Comparison of ENCODE assay signal across 8 cellular contexts in the genomic region with DNA sequence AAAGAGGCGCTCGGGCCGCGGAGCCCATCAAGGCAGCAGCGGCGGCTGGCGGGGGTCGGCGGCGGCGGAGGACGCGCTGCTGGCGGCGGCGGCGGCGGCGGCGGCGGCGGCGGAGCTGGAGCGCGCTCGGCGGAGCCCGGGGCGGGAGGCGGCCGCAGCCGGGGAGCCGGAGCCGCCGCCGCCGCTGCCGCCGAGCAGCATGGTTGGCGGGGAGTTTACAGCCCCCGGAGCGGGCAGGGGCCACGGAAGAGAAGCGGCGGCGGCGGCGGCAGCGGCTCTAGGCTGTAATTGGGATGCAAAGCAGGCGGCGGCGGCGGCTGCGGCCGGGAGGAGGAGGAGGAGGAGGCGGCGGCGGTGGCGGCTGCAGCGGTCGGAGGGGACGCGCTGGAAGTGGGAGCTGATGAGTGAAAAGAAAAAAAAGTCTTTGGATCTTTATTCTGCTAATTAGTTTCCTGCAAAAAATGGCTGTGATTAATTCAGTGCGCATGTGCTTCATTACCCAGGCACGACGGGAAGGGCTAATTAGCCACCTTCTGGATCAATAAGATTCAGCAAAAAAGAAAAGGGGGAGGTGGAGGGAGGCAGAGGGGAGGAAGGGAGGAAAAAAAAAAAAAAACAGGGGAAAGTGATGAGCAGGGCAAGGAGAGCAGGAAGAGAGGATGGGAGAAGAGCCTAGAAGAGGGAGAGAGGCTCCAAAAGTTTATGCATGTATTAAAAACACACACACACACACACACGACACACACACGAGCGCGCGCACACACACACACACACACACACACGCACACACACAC. TPM values are rescaled to one million over a fixed set of nuclear protein-coding genes. Genes with fewer than 3 reads are reported as not detected.
DNase-seq lines count a peak whose midpoint lies in the region; ATAC-seq and TF ChIP-seq lines count a peak whose summit lies in the region.

No MANE protein-coding gene starts in this region.

- POLR2A ChIA-PET in OCI-LY7 (lab: Charles Lee), result interaction anchor here (0.7 kb wide), 3 partner anchors 9 to 165 kb away, joined by 3 to 4 read pairs (median 4); no protein-coding TSS in a partner anchor

- H3K4me3 ChIP-seq in OCI-LY7 (ENCODE audit: low read depth, low read length, poor library complexity, severe bottlenecking), result peak overlapping the region; percentile 85
- H3K4me3 ChIP-seq in lung, result peak overlapping the region; percentile 83
- peak overlapping the region in 2 of 3 donors; percentile 56 to 75 for H3K4me3 ChIP-seq in thyroid gland (replicated peaks in 1 of 3)

- TF ChIP-seq POLR2A in thyroid gland (IDR thresholded peaks at IDR 0.05), result peak in 1 of 2 donors; percentile 45

- no peaks in the 10 kb centered on the region for H3K36me3 ChIP-seq in OCI-LY7 (ENCODE audit: insufficient read depth, low read length)
- no peaks in the 10 kb centered on the region for H3K36me3 ChIP-seq in lung (ENCODE audit: control insufficient read depth in 2 of 2, insufficient read depth in 2 of 2, low read length in 2 of 2)
- H3K36me3 ChIP-seq in thyroid gland, result no peaks in the 10 kb centered on the region

- intact Hi-C loops in CD14-positive monocyte (cut with micrococcal nuclease) (loop anchor here in 1 of 2 donors (10.0 kb wide), 1 partner anchor 204 kb away; no protein-coding TSS in a partner anchor), OCI-LY7 (cut with micrococcal nuclease; ENCODE audit: unreplicated experiment) (loop anchor here (5.0 to 10.0 kb wide), 2 partner anchors 224 to 392 kb away; no protein-coding TSS in a partner anchor), thyroid gland (cut with DNase I) (no loop called here)

- H3K27ac Mint-ChIP-seq in CD14-positive monocyte, result peak overlapping the region; percentile 81 to 92 (median 87)

- peak overlapping the region; percentile 93 for H3K4me2 ChIP-seq in OCI-LY7 (ENCODE audit: low read length)

- H3K4me3 Mint-ChIP-seq in CD14-positive monocyte, result peak overlapping the region; percentile 94 to 95

- peaks cover 0 to 8% (median 1%) of the 10 kb centered on the region in 7 donors for H3K9me3 Mint-ChIP-seq in CD14-positive monocyte

- peaks cover 14% of the 10 kb centered on the region; the same call in 1 of the 2 replicates for H4K20me1 ChIP-seq in OCI-LY7 (ENCODE audit: insufficient read depth, low read length)

- H3K27ac ChIP-seq in OCI-LY7 (ENCODE audit: low read depth, low read length, poor library complexity, severe bottlenecking) (peak overlapping the region; percentile 40), cingulate gyrus (ENCODE audit: low read depth, low read length) (peak overlapping the region; percentile 60), lung (ENCODE audit: low read depth in 1 of 2, low read length in 1 of 2) (peak overlapping the region; percentile 94 to 97), thyroid gland (peak overlapping the region; percentile 96 to 99 (median 96))

- ATAC-seq in GM18907 (IDR thresholded peaks at IDR 0.05; ENCODE audit: unreplicated experiment) (peak; percentile 29), HG03175 (IDR thresholded peaks at IDR 0.05; ENCODE audit: unreplicated experiment) (peak; percentile 30), lung (ENCODE audit: insufficient read depth, low FRiP score) (no peak)

- H3K4me1 Mint-ChIP-seq in CD14-positive monocyte, result peaks cover 74% of the 10 kb centered on the region

- DNase-seq in CD14-positive monocyte (ENCODE audit: low spot score) (no peak), OCI-LY7 (ENCODE audit: low spot score) (peak; percentile 60), lung (ENCODE audit: low spot score) (no peak), thyroid gland (peak; percentile 48 to 52), iPS-NIHi7 (ENCODE audit: extremely low spot score) (no peak)

- TF ChIP-seq CTCF in CD14-positive monocyte (IDR thresholded peaks at IDR 0.05) (no peak), OCI-LY7 (conservative IDR thresholded peaks at IDR 0.05; ENCODE audit: low read length) (no peak), lung (IDR thresholded peaks at IDR 0.05; ENCODE audit: control extremely low read depth, extremely low read depth) (no peak), thyroid gland (IDR thresholded peaks at IDR 0.05) (no peak)

- H3K27me3 Mint-ChIP-seq in CD14-positive monocyte (ENCODE audit: low read depth in 3 of 3), result peaks cover 53 to 64% (median 55%) of the 10 kb centered on the region in 3 donors

- H3K36me3 Mint-ChIP-seq in CD14-positive monocyte, result peaks cover 2 to 18% of the 10 kb centered on the region in 2 donors

- peaks cover 3% of the 10 kb centered on the region; the same call in 1 of the 2 replicates for H3K79me2 ChIP-seq in OCI-LY7 (ENCODE audit: insufficient read depth, low read depth, low read length)

- CTCF ChIA-PET in OCI-LY7 (lab: Charles Lee; ENCODE audit: unreplicated experiment), result interaction anchor here (0.5 kb wide), 1 partner anchor 1830 kb away, joined by 7 read pairs; no protein-coding TSS in a partner anchor

- 0% methylated on average over 47 to 72 of the region's 72 CpGs for WGBS in lung, 2 donors
- WGBS in thyroid gland, 2 donors, result 1% methylated on average over 32 to 44 of the region's 72 CpGs

- H3K27me3 ChIP-seq in lung (ENCODE audit: control insufficient read depth, insufficient read depth), result no peaks in the 10 kb centered on the region
- no peaks in the 10 kb centered on the region for H3K27me3 ChIP-seq in thyroid gland

- H3K9me3 ChIP-seq in OCI-LY7 (ENCODE audit: low read length) (no peaks in the 10 kb centered on the region), lung (ENCODE audit: control insufficient read depth in 2 of 2, insufficient read depth in 1 of 2, low read length in 1 of 2) (no peaks in the 10 kb centered on the region), thyroid gland (no peaks in the 10 kb centered on the region)

- H2AFZ ChIP-seq in OCI-LY7 (ENCODE audit: low read length), result peak overlapping the region; percentile 70

- BruUV-seq in OCI-LY7 (replicated peaks; lab: Mats Ljungman, UMichigan), result no TSS peak

- no peaks in the 10 kb centered on the region for H3K9me2 ChIP-seq in OCI-LY7 (ENCODE audit: insufficient read depth, low read length)

- H3K4me1 ChIP-seq in OCI-LY7 (ENCODE audit: insufficient read depth, low read length, poor library complexity, severe bottlenecking) (peaks cover 46% of the 10 kb centered on the region), lung (ENCODE audit: control insufficient read depth in 2 of 2, insufficient read depth in 2 of 2, low read length in 2 of 2) (peaks cover 0 to 7% of the 10 kb centered on the region in 2 donors), thyroid gland (peaks cover 36 to 42% of the 10 kb centered on the region in 2 donors)

RNA-seq across cellular contexts. Expression of gene ZFHX3, which starts 10.9 kb away (rescaled TPM):
- under 1 TPM; 0.42 to 0.43 TPM for polyA plus RNA-seq in CD14-positive monocyte
- 0.77 and 1.3 TPM in 2 replicates for total RNA-seq in OCI-LY7 (2014; rRNA removed; shearing (Covaris generic))
- 5.7 and 6.2 TPM in 2 replicates for total RNA-seq in OCI-LY7 (2022)
- total RNA-seq in lung, result 10 to 100 TPM; 25.0 to 32.7 TPM
- 1 to 10 TPM; 2.6 to 4.4 TPM for polyA plus RNA-seq in lung
- 10 to 100 TPM; 27.4 to 92.9 (median 45.5) TPM for total RNA-seq in thyroid gland

Comparison
In these comparisons a context has a peak if more than half of its experiments do, and no peak if none do; other contexts are left out.
1. DNase-seq: peak in OCI-LY7 (single experiment) and thyroid gland (2 of 2); none in CD14-positive monocyte (single experiment), lung (single experiment) and iPS-NIHi7 (single experiment).
2. H3K27ac ChIP-seq: peak in every context shown above with its lines; median percentile 96 in thyroid gland; 96 in lung; 60 in cingulate gyrus; 40 in OCI-LY7.
3. Peak in every context shown above with its lines, with median percentiles within 50 percentile points of each other: H3K4me3 ChIP-seq.